Comparison of ENCODE assay signal across 8 cellular contexts in genomic region chr3:108221911-108222812, GRCh38. TPM values are rescaled to one million over a fixed set of nuclear protein-coding genes. Genes with fewer than 3 reads are reported as not detected.
DNase-seq lines count a peak whose midpoint lies in the region; ATAC-seq, FAIRE-seq and TF ChIP-seq lines count a peak whose summit lies in the region.

Gene IFT57, minus strand, starts transcription at chr3:108222424. Its CDS starts 102 bp downstream, at chr3:108222322.

- H3K27ac ChIP-seq in A549 (peak within 1 kb of the TSS; percentile 52 to 90), VCaP (peak within 1 kb of the TSS; percentile 76), breast epithelium (peak within 1 kb of the TSS; percentile 91 to 94), skeletal muscle tissue (ENCODE audit: low read depth, low read length) (peak within 1 kb of the TSS; percentile 79)

- H3K9me3 ChIP-seq in A549 (no peaks in the 10 kb centered on the region), breast epithelium (no peaks in the 10 kb centered on the region), iPS-18c (ENCODE audit: control insufficient read depth, insufficient read depth, low read length) (no peaks in the 10 kb centered on the region), skeletal muscle tissue (ENCODE audit: control insufficient read depth in 3 of 3, low read length in 3 of 3) (no peaks in the 10 kb centered on the region)

- H3K27me3 ChIP-seq in breast epithelium (no peaks in the 10 kb centered on the region), skeletal muscle tissue (ENCODE audit: control insufficient read depth in 3 of 3, insufficient read depth in 3 of 3, low read length in 3 of 3) (no peaks in the 10 kb centered on the region)

- peak; percentile 95 to 98 for DNase-seq in A549 (ENCODE audit: low read depth in 1 of 2, low spot score in 1 of 2)
- peak; percentile 98 for DNase-seq in NCI-H2196 (lab: John Stamatoyannopoulos, UW; ENCODE audit: unreplicated experiment)
- DNase-seq in breast epithelium (ENCODE audit: low spot score in 2 of 2) = peak; percentile 95 to 98

- no peak for TF ChIP-seq CTCF in A549 (IDR thresholded peaks at IDR 0.05)
- no peak for TF ChIP-seq CTCF in VCaP (conservative IDR thresholded peaks at IDR 0.05)
- no peak for TF ChIP-seq CTCF in breast epithelium (IDR thresholded peaks at IDR 0.05)

- ATAC-seq in A549 (peak; percentile 93 to 98), GM18867 (IDR thresholded peaks at IDR 0.05; ENCODE audit: unreplicated experiment) (peak; percentile 90), HG03108 (IDR thresholded peaks at IDR 0.05; ENCODE audit: unreplicated experiment) (peak; percentile 92)

- no peak for TF ChIP-seq RAD21 in A549 (conservative IDR thresholded peaks at IDR 0.05 in 1 of 2, IDR thresholded peaks at IDR 0.05 in 1 of 2)

- intact Hi-C loops in breast epithelium (cut with DNase I; ENCODE audit: low total_unique reads) = loop anchor here (2.0 kb wide), 1 partner anchor 131 kb away; the partner anchor contains the start of gene CD47

- under 1% methylated on average over 35 of the region's 57 CpGs for WGBS in A549 (ENCODE audit: missing lambda C conversion rate)

- H3K36me3 ChIP-seq in breast epithelium (no peaks in the 10 kb centered on the region), skeletal muscle tissue (ENCODE audit: control insufficient read depth in 3 of 3, insufficient read depth in 3 of 3, low read length in 3 of 3) (no peaks in the 10 kb centered on the region)

- FAIRE-seq in A549 (lab: Jason Lieb, UNC) = peak; percentile 39

- CTCF ChIA-PET in A549 (lab: Yijun Ruan, JAX) = interaction anchor here (0.5 to 1.5 kb wide), 5 partner anchors 9 to 255 kb away, joined by 3 to 7 read pairs (median 3); no protein-coding TSS in a partner anchor

- H3K4me2 ChIP-seq in A549 = peak within 1 kb of the TSS; percentile 81

- H3K4me3 ChIP-seq in A549 = peak within 1 kb of the TSS; percentile 66
- peak within 1 kb of the TSS; percentile 69 to 87 (median 81) for H3K4me3 ChIP-seq in breast epithelium
- peak within 1 kb of the TSS; percentile 89 for H3K4me3 ChIP-seq in iPS-18c (ENCODE audit: insufficient read depth, low read depth, low read length)
- H3K4me3 ChIP-seq in skeletal muscle tissue (ENCODE audit: low read length in 3 of 3) = peak within 1 kb of the TSS; percentile 87 to 93 (median 91)

- peak within 1 kb of the TSS; percentile 83 to 90 (median 84) for H3K9ac ChIP-seq in skeletal muscle tissue (ENCODE audit: low read depth in 1 of 3, low read length in 3 of 3)

- H3K4me1 ChIP-seq in A549 = peaks cover 14% of the 10 kb centered on the region; the same call in 2 of the 3 replicates
- H3K4me1 ChIP-seq in breast epithelium = peaks cover 0 to 9% of the 10 kb centered on the region in 2 donors
- H3K4me1 ChIP-seq in skeletal muscle tissue (ENCODE audit: control insufficient read depth in 3 of 3, insufficient read depth in 3 of 3, low read length in 3 of 3) = peaks cover 2 to 14% (median 11%) of the 10 kb centered on the region in 3 donors

- no peak for TF ChIP-seq EP300 in A549 (IDR thresholded peaks at IDR 0.05)

- POLR2A ChIA-PET in A549 (lab: Yijun Ruan, JAX) = no interaction called here

- TF ChIP-seq POLR2A in A549 (IDR thresholded peaks at IDR 0.05; ENCODE audit: low read length) (peak; percentile 32), breast epithelium (IDR thresholded peaks at IDR 0.05) (peak; percentile 30)

TF ChIP-seq in A549, 52 proteins besides CTCF, POLR2A, EP300 and RAD21:
- TF ChIP-seq FOXS1 (CRISPR knock-in tag; IDR thresholded peaks at IDR 0.05) (no peak), FOSB (CRISPR knock-in tag; IDR thresholded peaks at IDR 0.05) (no peak), CBX8 (IDR thresholded peaks at IDR 0.05) (no peak), CHD4 (IDR thresholded peaks at IDR 0.05; ENCODE audit: borderline replicate concordance) (no peak), REST (IDR thresholded peaks at IDR 0.05) (no peak), E2F6 (IDR thresholded peaks at IDR 0.05; ENCODE audit: borderline replicate concordance, low read depth) (no peak), JUN (IDR thresholded peaks at IDR 0.05) (no peak), RFX5 (IDR thresholded peaks at IDR 0.05) (peak; percentile 96), HES2 (IDR thresholded peaks at IDR 0.05) (no peak), MAZ (IDR thresholded peaks at IDR 0.05; ENCODE audit: borderline replicate concordance, low read depth, low read length) (0 out of 2 replicates have a peak, but pooled peaks have one; percentile 22), MYC (IDR thresholded peaks at IDR 0.05; ENCODE audit: borderline replicate concordance, low read length) (0 out of 2 replicates have a peak, but pooled peaks have one; percentile 10), TP53 (CRISPR knock-in tag; IDR thresholded peaks at IDR 0.05) (no peak), EHMT2 (IDR thresholded peaks at IDR 0.05; ENCODE audit: low read depth) (no peak), MAFK (IDR thresholded peaks at IDR 0.05; ENCODE audit: partially characterized antibody) (no peak), MAX (IDR thresholded peaks at IDR 0.05) (peak; percentile 73), FOSL2 (IDR thresholded peaks at IDR 0.05) (no peak), FOSL2 (CRISPR knock-in tag; IDR thresholded peaks at IDR 0.05) (peak; percentile 74), HMGXB4 (CRISPR knock-in tag; IDR thresholded peaks at IDR 0.05; ENCODE audit: borderline replicate concordance) (no peak), EHF (CRISPR knock-in tag; IDR thresholded peaks at IDR 0.05) (no peak), HOXB5 (CRISPR knock-in tag; IDR thresholded peaks at IDR 0.05) (no peak), TFCP2L1 (CRISPR knock-in tag; IDR thresholded peaks at IDR 0.05) (no peak), PHF8 (IDR thresholded peaks at IDR 0.05; ENCODE audit: borderline replicate concordance, low read depth) (peak; percentile 98), NFE2L2 (conservative IDR thresholded peaks at IDR 0.05; ENCODE audit: low read length) (no peak), RCOR1 (IDR thresholded peaks at IDR 0.05; ENCODE audit: low read depth, low read length) (no peak)

RNA-seq across cellular contexts. Expression of gene IFT57, which starts in this region (rescaled TPM):
- 37.0 and 59.2 TPM in 2 replicates for polyA plus RNA-seq in A549 (2011; rRNA removed)
- polyA plus RNA-seq in A549 (2012; cell fraction: cytosol; rRNA removed) = 31.5 and 36.3 TPM in 2 replicates
- 12.2 and 12.7 TPM in 2 replicates for polyA plus RNA-seq in A549 (2012; cell fraction: nucleus; rRNA removed)
- polyA plus RNA-seq in A549 (2017; fragmentation: RNase III; extraction: RNeasy Plus Mini Kit Qiagen cat#74134 plus additional on column Dnase treatment) = 32.2 to 39.1 TPM (median 36.8 TPM) in 3 replicates
- 23.0 and 23.8 TPM in 2 replicates for polyA minus RNA-seq in A549 (2011; rRNA and poly(A)+ RNA removed)
- 10 to 100 TPM; 44.2 to 74.2 (median 68.5) TPM for total RNA-seq in breast epithelium
- total RNA-seq in skeletal muscle tissue = 11.5 TPM

Comparison
In these comparisons a context has a peak if more than half of its experiments do, and no peak if none do; other contexts are left out.
1. Peak in every context shown above with its lines: DNase-seq, ATAC-seq, H3K4me3 ChIP-seq and H3K27ac ChIP-seq.